Comparison of ENCODE assay signal across 21 cellular contexts in genomic region chr12:25184132-25184531, GRCh38. TPM values are rescaled to one million over a fixed set of nuclear protein-coding genes. Genes with fewer than 3 reads are reported as not detected.
"Had no signal": no experiment of that assay in that cellular context is flagged by ENCODE, and none has a peak within 500 bp of the region (broad histone marks: within the 10 kb centered on the region; RNA-seq: fewer than 3 reads in every experiment).

No MANE protein-coding gene starts in this region.

- DNase-seq: cortex of kidney; dorsolateral prefrontal cortex; effector memory CD4-positive, alpha-beta T cell; gastrocnemius medialis; islet precursor cell; mammary epithelial cell; mucosa of descending colon; naive thymus-derived CD8-positive, alpha-beta T cell; psoas muscle; retina; right lobe of liver; stimulated activated CD4-positive, alpha-beta T cell treated with anti-CD3 and anti-CD28 coated beads, Interleukin-4, amount 100 ng/mL, for 1 hour; stimulated activated CD8-positive, alpha-beta memory T cell treated with anti-CD3 and anti-CD28 coated beads, Interleukin-4, amount 100 ng/mL, for 48 hours; tibial artery; upper lobe of left lung; uterus had no signal

- H3K27me3 Mint-ChIP-seq: naive thymus-derived CD8-positive, alpha-beta T cell; stimulated activated memory B cell treated with anti-CD40 and anti-IgM and Interleukin-4, amounts not matched to agents 10 μg/mL and 1 μg/mL and 100 μg/mL, for 72 hours had no signal

- ATAC-seq: esophagus mucosa; gastrocnemius medialis; left lobe of liver; mucosa of descending colon; naive thymus-derived CD8-positive, alpha-beta T cell; psoas muscle; stimulated activated memory B cell treated with anti-CD40 and anti-IgM and Interleukin-4, amounts not matched to agents 10 μg/mL and 1 μg/mL and 100 μg/mL, for 72 hours had no signal

- H3K4me3 Mint-ChIP-seq: naive thymus-derived CD8-positive, alpha-beta T cell; stimulated activated memory B cell treated with anti-CD40 and anti-IgM and Interleukin-4, amounts not matched to agents 10 μg/mL and 1 μg/mL and 100 μg/mL, for 72 hours had no signal

- H3K36me3 Mint-ChIP-seq: stimulated activated memory B cell treated with anti-CD40 and anti-IgM and Interleukin-4, amounts not matched to agents 10 μg/mL and 1 μg/mL and 100 μg/mL, for 72 hours had no signal

- H3K9me3 Mint-ChIP-seq: stimulated activated memory B cell treated with anti-CD40 and anti-IgM and Interleukin-4, amounts not matched to agents 10 μg/mL and 1 μg/mL and 100 μg/mL, for 72 hours had no signal

- H3K27ac Mint-ChIP-seq: stimulated activated memory B cell treated with anti-CD40 and anti-IgM and Interleukin-4, amounts not matched to agents 10 μg/mL and 1 μg/mL and 100 μg/mL, for 72 hours had no signal

RNA-seq across cellular contexts. Expression of gene DNAI7, which starts 10.8 kb away (rescaled TPM):
- total RNA-seq: esophagus mucosa, fibroblast of villous mesenchyme, gastrocnemius medialis, left lobe of liver, mesenteric fat pad had no signal
